ENCODE assay signal across 19 cellular contexts in the genomic region with DNA sequence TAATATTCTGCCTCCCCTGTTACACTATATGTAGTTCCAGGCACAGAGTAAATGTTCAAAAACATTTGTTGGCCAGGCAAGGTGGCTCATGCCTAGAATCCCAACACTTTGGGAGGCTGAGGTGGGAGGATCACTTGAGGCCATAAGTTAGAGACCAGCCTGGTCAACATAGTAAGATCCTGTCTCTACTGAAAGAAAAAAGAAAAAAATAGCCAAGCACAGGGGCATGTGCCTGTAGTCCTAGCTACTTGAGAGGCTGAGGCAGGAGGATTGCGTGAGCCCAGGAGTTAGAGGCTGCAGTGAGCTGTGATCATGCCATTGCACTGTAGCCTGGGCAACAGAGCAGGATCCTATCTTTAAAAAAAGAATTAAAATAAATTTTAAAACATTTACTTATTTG. TPM values are rescaled to one million over a fixed set of nuclear protein-coding genes. Genes with fewer than 3 reads are reported as not detected.
A peak's percentile ranks its signal among the peaks of the same experiment; 100 is the strongest.
DNase-seq lines count a peak whose midpoint lies in the region; ATAC-seq and TF ChIP-seq lines count a peak whose summit lies in the region.
"Had no signal": no experiment of that assay in that cellular context is flagged by ENCODE, and none has a peak within 500 bp of the region (broad histone marks: within the 10 kb centered on the region; RNA-seq: fewer than 3 reads in every experiment).

No MANE protein-coding gene starts in this region.

- H3K4me3 ChIP-seq in A673 (ENCODE audit: low read depth, low read length, poor library complexity, severe bottlenecking) (peak overlapping the region; percentile 24), PC-9 (no peak overlapping the region), coronary artery (no peak overlapping the region)
- H3K4me3 ChIP-seq: GM23248 had no signal

- H2AFZ ChIP-seq in PC-9 = no peak overlapping the region
- H2AFZ ChIP-seq: GM23248 had no signal

- H3K36me3 ChIP-seq in A673 (ENCODE audit: insufficient read depth, low read length, poor library complexity, severe bottlenecking) = peaks cover 14% of the 10 kb centered on the region
- H3K36me3 ChIP-seq in PC-9 (ENCODE audit: low read depth) = no peaks in the 10 kb centered on the region

- peaks cover 3 to 13% (median 8%) of the 10 kb centered on the region in 3 donors for H3K9me3 Mint-ChIP-seq in T-cell

- H3F3A ChIP-seq in PC-9 (ENCODE audit: insufficient read depth, low read depth) = peaks cover 26% of the 10 kb centered on the region; the same call in 1 of the 2 replicates

- H3K4me2 ChIP-seq in PC-9 = no peak overlapping the region

- no peaks in the 10 kb centered on the region for H3K79me2 ChIP-seq in PC-9 (ENCODE audit: low read depth)

- H3K4me1 ChIP-seq in A673 (ENCODE audit: insufficient read depth, low read length, poor library complexity, severe bottlenecking) (peaks cover 38% of the 10 kb centered on the region), PC-9 (replicated peaks; ENCODE audit: insufficient read depth) (peaks cover 23% of the 10 kb centered on the region)

- H4K20me1 ChIP-seq in PC-9 (ENCODE audit: insufficient read depth) = no peaks in the 10 kb centered on the region

- no peak overlapping the region for H3K4me3 Mint-ChIP-seq in T-cell
- H3K4me3 Mint-ChIP-seq: B cell; CD4-positive, CD25-positive, alpha-beta regulatory T cell; CD8-positive, alpha-beta T cell had no signal

- H3K27ac ChIP-seq in A673 (ENCODE audit: low read depth, low read length, poor library complexity, severe bottlenecking) (peak overlapping the region; percentile 96), C4-2B (peak overlapping the region; percentile 60; the same call in 1 of the 2 replicates), PC-9 (peak overlapping the region; percentile 49), coronary artery (no peak overlapping the region)
- H3K27ac ChIP-seq: 22Rv1, GM23248 had no signal

- no peaks in the 10 kb centered on the region for H3K9me2 ChIP-seq in PC-9 (ENCODE audit: insufficient read depth)

- intact Hi-C loops in A673 (cut with micrococcal nuclease; ENCODE audit: unreplicated experiment) (loop anchor here (2.0 to 5.0 kb wide), 6 partner anchors 66 to 335 kb away; no protein-coding TSS in a partner anchor), PC-9 (cut with micrococcal nuclease; ENCODE audit: unreplicated experiment) (loop anchor here (5.0 kb wide), 1 partner anchor 56 kb away; a partner anchor contains a TSS)

- no peak for ATAC-seq in T-cell (replicated peaks in 1 of 4)
- ATAC-seq: CD8-positive, alpha-beta T cell had no signal

- peaks cover 6 to 13% (median 6%) of the 10 kb centered on the region in 3 donors for H3K4me1 Mint-ChIP-seq in T-cell
- H3K4me1 Mint-ChIP-seq: B cell; CD4-positive, CD25-positive, alpha-beta regulatory T cell had no signal

- TF ChIP-seq CTCF in A673 (conservative IDR thresholded peaks at IDR 0.05; ENCODE audit: low read depth, low read length) (no peak), C4-2B (conservative IDR thresholded peaks at IDR 0.05) (no peak), PC-9 (conservative IDR thresholded peaks at IDR 0.05) (no peak), coronary artery (IDR thresholded peaks at IDR 0.05) (no peak)

- no peaks in the 10 kb centered on the region for H3K27me3 ChIP-seq in A673 (replicated peaks; ENCODE audit: insufficient read depth, low read depth, low read length, poor library complexity)
- no peaks in the 10 kb centered on the region for H3K27me3 ChIP-seq in PC-9 (ENCODE audit: insufficient read depth, low read depth)

- peaks cover 9 to 19% of the 10 kb centered on the region in 2 donors for H3K27me3 Mint-ChIP-seq in T-cell

- H3K9me3 ChIP-seq in A673 (ENCODE audit: low read depth, low read length, poor library complexity, severe bottlenecking) (peaks cover 16% of the 10 kb centered on the region), PC-9 (ENCODE audit: insufficient read depth, low read depth) (no peaks in the 10 kb centered on the region)

- H3K36me3 Mint-ChIP-seq in T-cell = no peaks in the 10 kb centered on the region
- H3K36me3 Mint-ChIP-seq: CD4-positive, CD25-positive, alpha-beta regulatory T cell; CD8-positive, alpha-beta T cell had no signal

- BruUV-seq in A673 (replicated peaks; lab: Mats Ljungman, UMichigan) (no TSS peak), PC-9 (replicated peaks; lab: Mats Ljungman, UMichigan) (no TSS peak)

- DNase-seq in A673 (ENCODE audit: low spot score) (no peak), PC-9 (no peak), coronary artery (ENCODE audit: low spot score) (peak; percentile 16), AG20443 (ENCODE audit: low spot score) (no peak), T-cell (no peak), Ammon's horn (ENCODE audit: low spot score) (no peak)
- no peak for DNase-seq in effector CD4-positive, alpha-beta T cell
- DNase-seq: ACHN; C1 segment of cervical spinal cord; Calu3; CD4-positive, CD25-positive, alpha-beta regulatory T cell; CD8-positive, alpha-beta T cell; DMS153; DND-41; GM23248; HCEC 1CT had no signal

- no peak overlapping the region for H3K27ac Mint-ChIP-seq in T-cell
- H3K27ac Mint-ChIP-seq: B cell; CD4-positive, CD25-positive, alpha-beta regulatory T cell; CD8-positive, alpha-beta T cell had no signal

- POLR2A ChIA-PET in A673 (lab: Charles Lee; ENCODE audit: low non-redundant PET) (interaction anchor here (0.5 to 0.8 kb wide), 3 partner anchors 27 to 103 kb away, joined by 3 to 5 read pairs (median 3); no protein-coding TSS in a partner anchor), PC-9 (lab: Charles Lee; ENCODE audit: unreplicated experiment) (no interaction called here), T-cell (lab: Charles Lee) (no interaction called here)

- CTCF ChIA-PET in A673 (lab: Charles Lee) = interaction anchor here (0.6 to 1.7 kb wide), 12 partner anchors 11 to 536 kb away, joined by 3 to 12 read pairs (median 4); no protein-coding TSS in a partner anchor
- CTCF ChIA-PET in PC-9 (lab: Charles Lee) = no interaction called here
- CTCF ChIA-PET in T-cell (lab: Charles Lee) = no interaction called here

RNA-seq across cellular contexts. Expression of a gene that starts 57.6 kb away (rescaled TPM):
- total RNA-seq in A673 (2021) (42.7 and 49.1 TPM in 2 replicates), PC-9 (2021) (17.9 and 18.5 TPM in 2 replicates), T-cell (under 1 TPM in 3 of 5 donors, not detected in 2; 0.10 to 0.16 (median 0.12) TPM)
- total RNA-seq: B cell; CD4-positive, CD25-positive, alpha-beta regulatory T cell; CD8-positive, alpha-beta T cell; GM23248 had no signal

Comparison
In these comparisons a context has a peak if more than half of its experiments do, and no peak if none do; other contexts are left out.
1. H3K27ac ChIP-seq: peak in A673 (single experiment), C4-2B (single experiment) and PC-9 (single experiment); none in coronary artery (0 of 2).
2. RNA of a gene that starts 57.6 kb away (total RNA-seq): 42.7 to 49.1 TPM in A673 and 17.9 to 18.5 TPM in PC-9; 0.10 to 0.16 TPM in T-cell; every median in the first group is over 10 times any median in the second.